ENCODE assay signal across 9 cellular contexts in the genomic region with DNA sequence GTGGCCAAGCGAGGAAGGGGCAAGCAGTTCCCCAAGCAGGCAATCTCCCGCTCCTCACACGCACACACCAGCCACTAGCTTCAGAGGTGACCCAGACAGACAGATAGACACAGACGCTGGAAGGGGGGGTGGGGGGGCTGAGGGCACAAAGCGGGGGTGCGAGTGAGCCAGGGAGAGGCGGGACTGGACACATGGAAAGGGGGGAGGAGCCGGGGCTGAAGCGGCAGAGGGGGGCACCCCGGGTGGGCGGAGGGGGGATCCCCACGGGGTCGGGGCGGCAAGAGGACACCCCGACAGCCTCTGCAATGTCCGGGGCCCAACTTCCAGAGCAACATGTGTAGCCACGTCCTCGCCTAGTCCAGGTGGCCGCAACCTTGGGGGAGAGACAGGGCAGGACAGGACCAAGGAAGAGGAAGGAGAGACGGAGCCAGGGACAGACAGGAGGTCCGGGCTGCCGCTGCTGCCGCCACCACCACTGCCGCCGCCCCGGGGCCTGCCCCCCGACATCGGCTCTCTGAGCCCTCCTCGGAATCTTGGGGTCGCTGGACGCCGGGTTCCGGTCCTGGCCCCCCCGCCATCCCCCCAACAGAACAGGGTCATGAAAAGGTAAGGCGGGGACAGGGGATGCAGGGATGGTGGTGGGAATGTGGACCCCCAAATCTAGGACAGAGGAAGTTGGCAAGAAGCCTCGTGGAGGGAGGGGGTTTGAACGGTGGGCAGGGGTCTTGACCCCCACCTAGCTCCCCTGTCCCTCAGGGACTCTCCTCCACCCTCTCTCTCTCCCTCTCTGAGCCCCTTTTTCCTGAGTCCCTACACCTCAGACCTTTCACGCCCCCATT. TPM values are rescaled to one million over a fixed set of nuclear protein-coding genes. Genes with fewer than 3 reads are reported as not detected.
DNase-seq lines count a peak whose midpoint lies in the region; ATAC-seq and TF ChIP-seq lines count a peak whose summit lies in the region.
"Had no signal": no experiment of that assay in that cellular context is flagged by ENCODE, and none has a peak within 500 bp of the region (broad histone marks: within the 10 kb centered on the region; RNA-seq: fewer than 3 reads in every experiment).

No MANE protein-coding gene starts in this region.

- no peak overlapping the region for H3K27ac ChIP-seq in CD8-positive, alpha-beta memory T cell (ENCODE audit: low read depth, low read length)

- H3K9me3 Mint-ChIP-seq in CD8-positive, alpha-beta memory T cell, result peaks cover 0 to 2% (median 0%) of the 10 kb centered on the region in 5 donors
- no peaks in the 10 kb centered on the region for H3K9me3 Mint-ChIP-seq in MCF 10A (ENCODE audit: unreplicated experiment)
- H3K9me3 Mint-ChIP-seq in naive thymus-derived CD8-positive, alpha-beta T cell, result peaks cover 0 to 2% (median 0%) of the 10 kb centered on the region in 9 donors

- no peak for ATAC-seq in naive thymus-derived CD8-positive, alpha-beta T cell
- no peak for ATAC-seq in GM21367 (IDR thresholded peaks at IDR 0.05; ENCODE audit: unreplicated experiment)
- ATAC-seq: left colon had no signal

- H3K4me3 Mint-ChIP-seq in CD8-positive, alpha-beta memory T cell, result peak overlapping the region; percentile 33 to 90 (median 63)
- H3K4me3 Mint-ChIP-seq in MCF 10A (ENCODE audit: unreplicated experiment), result peak overlapping the region; percentile 91
- peak overlapping the region; percentile 59 to 94 (median 72) for H3K4me3 Mint-ChIP-seq in naive thymus-derived CD8-positive, alpha-beta T cell

- H3K4me1 ChIP-seq in CD8-positive, alpha-beta memory T cell (ENCODE audit: insufficient read depth, low read length), result peaks cover 50% of the 10 kb centered on the region

- POLR2A ChIA-PET in CD8-positive, alpha-beta memory T cell (lab: Charles Lee), result interaction anchor here (0.6 to 0.8 kb wide), 2 partner anchors 16 to 61 kb away, joined by 3 to 5 read pairs; partner anchors contain the start of gene KCNJ14
- POLR2A ChIA-PET in MCF 10A (lab: Yijun Ruan, JAX), result interaction anchor here (0.6 to 1.5 kb wide), 5 partner anchors 31 to 92 kb away, joined by 3 to 9 read pairs (median 3); partner anchors contain the start of genes GRWD1 and TMEM143
- POLR2A ChIA-PET in naive thymus-derived CD8-positive, alpha-beta T cell (lab: Charles Lee), result interaction anchor here (0.5 to 0.7 kb wide), 3 partner anchors 59 to 203 kb away, joined by 3 to 4 read pairs (median 3); no protein-coding TSS in a partner anchor

- peaks cover 29% of the 10 kb centered on the region for H3K27me3 ChIP-seq in CD8-positive, alpha-beta memory T cell (ENCODE audit: insufficient read depth, low read length, poor library complexity, severe bottlenecking)

- no peak for DNase-seq in CD8-positive, alpha-beta memory T cell
- peak; percentile 30 for DNase-seq in HuH-7.5 (ENCODE audit: low spot score)
- DNase-seq in MCF 10A (ENCODE audit: unreplicated experiment), result no peak
- DNase-seq in naive thymus-derived CD8-positive, alpha-beta T cell, result no peak
- no peak for DNase-seq in NAMALWA (ENCODE audit: low spot score)
- no peak for DNase-seq in OCI-M2 (lab: John Stamatoyannopoulos, UW; ENCODE audit: unreplicated experiment)
- DNase-seq: left colon had no signal

- peaks cover 32 to 64% (median 35%) of the 10 kb centered on the region in 3 donors for H3K4me1 Mint-ChIP-seq in CD8-positive, alpha-beta memory T cell
- H3K4me1 Mint-ChIP-seq in MCF 10A (ENCODE audit: insufficient read depth, unreplicated experiment), result peaks cover 40% of the 10 kb centered on the region
- peaks cover 29 to 70% (median 46%) of the 10 kb centered on the region in 4 donors for H3K4me1 Mint-ChIP-seq in naive thymus-derived CD8-positive, alpha-beta T cell

- H3K9me3 ChIP-seq in CD8-positive, alpha-beta memory T cell (ENCODE audit: low read length), result no peaks in the 10 kb centered on the region

- intact Hi-C loops in MCF 10A (cut with micrococcal nuclease), result loop anchor here (5.0 kb wide), 2 partner anchors 62 to 93 kb away; no protein-coding TSS in a partner anchor

- peak overlapping the region in 4 of 8 donors; percentile 23 to 80 (median 59) for H3K27ac Mint-ChIP-seq in CD8-positive, alpha-beta memory T cell
- peak overlapping the region; percentile 19 for H3K27ac Mint-ChIP-seq in MCF 10A (ENCODE audit: low read depth, unreplicated experiment)
- H3K27ac Mint-ChIP-seq in naive thymus-derived CD8-positive, alpha-beta T cell, result peak overlapping the region in 4 of 10 donors; percentile 16 to 82 (median 36)

- H3K36me3 Mint-ChIP-seq in CD8-positive, alpha-beta memory T cell, result peaks cover 0 to 8% (median 0%) of the 10 kb centered on the region in 3 donors
- H3K36me3 Mint-ChIP-seq in MCF 10A (ENCODE audit: insufficient read depth, unreplicated experiment), result peaks cover 7% of the 10 kb centered on the region
- H3K36me3 Mint-ChIP-seq in naive thymus-derived CD8-positive, alpha-beta T cell, result no peaks in the 10 kb centered on the region

- no TSS peak for BruUV-seq in MCF 10A (replicated peaks; lab: Mats Ljungman, UMichigan)

- no peak for TF ChIP-seq CTCF in MCF 10A (IDR thresholded peaks at IDR 0.05; ENCODE audit: unreplicated experiment)

- CTCF ChIA-PET in CD8-positive, alpha-beta memory T cell (lab: Charles Lee), result interaction anchor here (0.7 to 1.5 kb wide), 2 partner anchors 190 to 1814 kb away, joined by 3 to 4 read pairs; no protein-coding TSS in a partner anchor
- CTCF ChIA-PET in MCF 10A (lab: Yijun Ruan, JAX), result no interaction called here

- no peaks in the 10 kb centered on the region for H3K36me3 ChIP-seq in CD8-positive, alpha-beta memory T cell (ENCODE audit: insufficient read depth, low read length)

- H3K27me3 Mint-ChIP-seq in CD8-positive, alpha-beta memory T cell, result peaks cover 28 to 33% of the 10 kb centered on the region in 2 donors
- peaks cover 22% of the 10 kb centered on the region for H3K27me3 Mint-ChIP-seq in MCF 10A (ENCODE audit: insufficient read depth, unreplicated experiment)
- H3K27me3 Mint-ChIP-seq in naive thymus-derived CD8-positive, alpha-beta T cell, result peaks cover 9 to 45% (median 27%) of the 10 kb centered on the region in 5 donors

- no peak overlapping the region for H3K4me3 ChIP-seq in CD8-positive, alpha-beta memory T cell (ENCODE audit: low read length)

RNA-seq across cellular contexts. Expression of gene GRIN2D, which starts 1.1 kb away (rescaled TPM):
- under 1 TPM; 0.13 to 0.26 TPM for total RNA-seq in CD8-positive, alpha-beta memory T cell
- 0.05 TPM for polyA plus RNA-seq in CD8-positive, alpha-beta memory T cell
- 0.35 and 0.39 TPM in 2 replicates for total RNA-seq in MCF 10A (2022)
- total RNA-seq in naive thymus-derived CD8-positive, alpha-beta T cell, result under 1 TPM; 0.08 to 0.11 TPM
- not detected for polyA plus RNA-seq in naive thymus-derived CD8-positive, alpha-beta T cell

RNA-seq across cellular contexts. Expression of gene KDELR1, which starts 3.2 kb away (rescaled TPM):
- 10 to 100 TPM; 78.7 to 82.9 TPM for total RNA-seq in CD8-positive, alpha-beta memory T cell
- polyA plus RNA-seq in CD8-positive, alpha-beta memory T cell, result 32.5 TPM
- 113 and 134 TPM in 2 replicates for total RNA-seq in MCF 10A (2022)
- 10 to 100 TPM; 49.6 TPM for total RNA-seq in naive thymus-derived CD8-positive, alpha-beta T cell
- 10 to 100 TPM; 21.3 to 24.8 (median 22.5) TPM for polyA plus RNA-seq in naive thymus-derived CD8-positive, alpha-beta T cell

RNA-seq across cellular contexts. Expression of gene SYNGR4, which starts 30.4 kb away (rescaled TPM):
- total RNA-seq in CD8-positive, alpha-beta memory T cell, result not detected
- not detected for polyA plus RNA-seq in CD8-positive, alpha-beta memory T cell
- total RNA-seq in MCF 10A (2022), result not detected in 2 replicates
- not detected for total RNA-seq in naive thymus-derived CD8-positive, alpha-beta T cell
- polyA plus RNA-seq in naive thymus-derived CD8-positive, alpha-beta T cell, result not detected
- total RNA-seq: left colon, subcutaneous adipose tissue had no signal

RNA-seq across cellular contexts. Expression of gene TMEM143, which starts 30.8 kb away (rescaled TPM):
- total RNA-seq in CD8-positive, alpha-beta memory T cell, result 10 to 100 TPM; 11.4 to 15.8 TPM
- 9.2 TPM for polyA plus RNA-seq in CD8-positive, alpha-beta memory T cell
- total RNA-seq in MCF 10A (2022), result 6.0 and 7.6 TPM in 2 replicates
- 10 to 100 TPM; 25.0 to 29.4 TPM for total RNA-seq in naive thymus-derived CD8-positive, alpha-beta T cell
- 10 to 100 TPM in 1 of 3 donors, 1 to 10 TPM in 2; 3.9 to 10.7 (median 4.9) TPM for polyA plus RNA-seq in naive thymus-derived CD8-positive, alpha-beta T cell

RNA-seq across cellular contexts. Expression of gene GRWD1, which starts 51.2 kb away (rescaled TPM):
- 100 to 1,000 TPM; 105 to 107 TPM for total RNA-seq in CD8-positive, alpha-beta memory T cell
- 45.6 TPM for polyA plus RNA-seq in CD8-positive, alpha-beta memory T cell
- 45.1 and 55.8 TPM in 2 replicates for total RNA-seq in MCF 10A (2022)
- total RNA-seq in naive thymus-derived CD8-positive, alpha-beta T cell, result 10 to 100 TPM; 39.1 to 41.2 TPM
- 10 to 100 TPM; 32.9 to 59.9 (median 40.3) TPM for polyA plus RNA-seq in naive thymus-derived CD8-positive, alpha-beta T cell
